Comparison of ENCODE assay signal across 8 cellular contexts in genomic region chr3:49020335-49021212, GRCh38. TPM values are rescaled to one million over a fixed set of nuclear protein-coding genes. Genes with fewer than 3 reads are reported as not detected.
A peak's percentile ranks its signal among the peaks of the same experiment; 100 is the strongest.
DNase-seq lines count a peak whose midpoint lies in the region; ATAC-seq, FAIRE-seq and TF ChIP-seq lines count a peak whose summit lies in the region.

No MANE protein-coding gene starts in this region.

- CTCF ChIA-PET in K562 (lab: Yijun Ruan, JAX; ENCODE audit: low intra/inter-chr PET ratio): no interaction called here

- no peak for TF ChIP-seq CTCF in K562 (IDR thresholded peaks at IDR 0.05 in 2 of 3, conservative IDR thresholded peaks at IDR 0.05 in 1 of 3; ENCODE audit: insufficient read depth in 2 of 3, low read depth in 1 of 3, low read length in 3 of 3)

- no peak for TF ChIP-seq EP300 in K562 (IDR thresholded peaks at IDR 0.05; ENCODE audit: low read length)

- TF ChIP-seq POLR2A in K562 (conservative IDR thresholded peaks at IDR 0.05): no peak; the same call in 1 of the 2 replicates

- TF ChIP-seq RAD21 in K562 (CRISPR knock-in tag; conservative IDR thresholded peaks at IDR 0.05 in 1 of 2, IDR thresholded peaks at IDR 0.05 in 1 of 2): no peak

- BruUV-seq in K562 (replicated peaks; lab: Mats Ljungman, UMichigan): TSS peak; percentile 82

- peaks cover 75% of the 10 kb centered on the region for H3K79me2 ChIP-seq in K562 (ENCODE audit: control insufficient read depth, insufficient read depth, low read length)

- peak; percentile 1 for ATAC-seq in GM21526 (IDR thresholded peaks at IDR 0.05; ENCODE audit: low FRiP score, unreplicated experiment)
- peak; percentile 11 for ATAC-seq in K562
- ATAC-seq in stimulated activated memory B cell treated with anti-CD40 and anti-IgM and Interleukin-4, amounts not matched to agents 10 μg/mL and 1 μg/mL and 100 μg/mL, for 72 hours: peak; percentile 1
- ATAC-seq in GM18868 (IDR thresholded peaks at IDR 0.05; ENCODE audit: unreplicated experiment): no peak
- ATAC-seq in HG03139 (IDR thresholded peaks at IDR 0.05; ENCODE audit: unreplicated experiment): no peak

- peaks cover 14% of the 10 kb centered on the region for H4K20me1 ChIP-seq in K562 (replicated peaks; ENCODE audit: control insufficient read depth, insufficient read depth, low read length)

- H3K9ac ChIP-seq in K562 (ENCODE audit: insufficient read depth in 1 of 2, low read depth in 2 of 2, low read length in 2 of 2): peak overlapping the region; percentile 98 to 99

- H3K4me2 ChIP-seq in K562 (ENCODE audit: insufficient read depth, low read length): peak overlapping the region; percentile 92

- no peaks in the 10 kb centered on the region for H3K9me3 Mint-ChIP-seq in stimulated activated memory B cell treated with anti-CD40 and anti-IgM and Interleukin-4, amounts not matched to agents 10 μg/mL and 1 μg/mL and 100 μg/mL, for 72 hours

- peaks cover 66% of the 10 kb centered on the region for H3K4me1 Mint-ChIP-seq in stimulated activated memory B cell treated with anti-CD40 and anti-IgM and Interleukin-4, amounts not matched to agents 10 μg/mL and 1 μg/mL and 100 μg/mL, for 72 hours

- no peaks in the 10 kb centered on the region for H3K27me3 Mint-ChIP-seq in stimulated activated memory B cell treated with anti-CD40 and anti-IgM and Interleukin-4, amounts not matched to agents 10 μg/mL and 1 μg/mL and 100 μg/mL, for 72 hours

- peak overlapping the region; percentile 96 for H3K27ac Mint-ChIP-seq in stimulated activated memory B cell treated with anti-CD40 and anti-IgM and Interleukin-4, amounts not matched to agents 10 μg/mL and 1 μg/mL and 100 μg/mL, for 72 hours

- peaks cover 38% of the 10 kb centered on the region for H3K36me3 Mint-ChIP-seq in stimulated activated memory B cell treated with anti-CD40 and anti-IgM and Interleukin-4, amounts not matched to agents 10 μg/mL and 1 μg/mL and 100 μg/mL, for 72 hours

- H3K4me3 ChIP-seq in K562: peak overlapping the region; percentile 74

- WGBS in K562 (ENCODE audit: insufficient coverage, low coverage, missing lambda C conversion rate): 0% methylated on average over 38 of the region's 51 CpGs

- no peaks in the 10 kb centered on the region for H3K9me3 ChIP-seq in K562 (replicated peaks; ENCODE audit: control insufficient read depth, insufficient read depth, low read depth, low read length)

- peaks cover 8% of the 10 kb centered on the region for H3K9me1 ChIP-seq in K562 (ENCODE audit: control insufficient read depth, insufficient read depth, low read length)

- no peak overlapping the region; the same call in 1 of the 2 replicates for H2AFZ ChIP-seq in K562 (ENCODE audit: low read depth, low read length)

- peak overlapping the region; percentile 99 for H3K27ac ChIP-seq in K562 (ENCODE audit: extremely low read depth, low read depth, low read length)

- FAIRE-seq in K562 (lab: Jason Lieb, UNC): peak; percentile 83

- H3K27me3 ChIP-seq in K562 (ENCODE audit: control insufficient read depth in 2 of 2, insufficient read depth in 2 of 2, low read length in 2 of 2): no peaks in the 10 kb centered on the region

- DNase-seq in GF-D8 (lab: John Stamatoyannopoulos, UW): peak; percentile 51
- peak; percentile 25 to 54 for DNase-seq in NOMO-1 (lab: John Stamatoyannopoulos, UW; ENCODE audit: unreplicated experiment in 2 of 2)
- peak; percentile 38 to 56 (median 46) for DNase-seq in K562 (ENCODE audit: extremely low read depth in 1 of 4, low spot score in 3 of 4)
- peak; percentile 67 for DNase-seq in islet precursor cell

- peaks cover 42% of the 10 kb centered on the region; the same call in 2 of the 3 replicates for H3K36me3 ChIP-seq in K562 (ENCODE audit: control insufficient read depth, insufficient read depth, low read length)

- POLR2A ChIA-PET in K562 (lab: Yijun Ruan, JAX): interaction anchor here (0.5 to 8.4 kb wide), 10 partner anchors 8 to 451 kb away, joined by 3 to 104 read pairs (median 7); partner anchors contain the start of genes ARIH2, IMPDH2, QRICH1 and WDR6

- H3K4me1 ChIP-seq in K562 (replicated peaks in 1 of 2; ENCODE audit: control insufficient read depth in 2 of 2, insufficient read depth in 2 of 2, low read length in 2 of 2): peaks cover 8 to 64% of the 10 kb centered on the region in 2 experiments; a peak in 4 of 5 replicates

- H3K4me3 Mint-ChIP-seq in stimulated activated memory B cell treated with anti-CD40 and anti-IgM and Interleukin-4, amounts not matched to agents 10 μg/mL and 1 μg/mL and 100 μg/mL, for 72 hours: peak overlapping the region; percentile 88

- intact Hi-C loops in K562 (cut with micrococcal nuclease): loop anchor here (10.0 kb wide), 1 partner anchor 144 kb away; the partner anchor contains the start of gene CCDC71

- in situ Hi-C loops in K562 (cut with MboI): no loop called here

RNA-seq across cellular contexts. Expression of gene NDUFAF3, which starts 1.3 kb away (rescaled TPM):
- total RNA-seq in K562 (2011; cell fraction: chromatin; rRNA removed; ENCODE audit: low replicate concordance): 14.7 and 50.3 TPM in 2 replicates
- 65.5 and 74.9 TPM in 2 replicates for total RNA-seq in K562 (2011; cell fraction: nucleolus; rRNA removed)
- total RNA-seq in K562 (2011; cell fraction: nucleoplasm; rRNA removed): 27.9 and 29.3 TPM in 2 replicates
- 127 and 133 TPM in 2 replicates for total RNA-seq in K562 (2014; rRNA removed)
- 17.9 and 22.4 TPM in 2 replicates for total RNA-seq in K562 (2014; rRNA removed; fragmentation: Illumina TruSeq; extraction: Trizol)
- 26.5 and 27.7 TPM in 2 replicates for total RNA-seq in K562 (2015; rRNA removed; fragmentation: Illumina TruSeq; extraction: Trizol)
- 73.3 and 77.2 TPM in 2 replicates for total RNA-seq in K562 (2021)
- polyA plus RNA-seq in K562 (2011; rRNA removed): 22.5 and 25.1 TPM in 2 replicates
- 36.7 and 88.5 TPM in 2 replicates for polyA plus RNA-seq in K562 (2011; cell fraction: cytosol; rRNA removed)
- 21.1 and 28.5 TPM in 2 replicates for polyA plus RNA-seq in K562 (2011; cell fraction: nucleus; rRNA removed)
- polyA plus RNA-seq in K562 (2012): 62.2 and 78.2 TPM in 2 replicates
- polyA plus RNA-seq in K562 (2014; fragmentation: Illumina TruSeq; extraction: Trizol): 39.8 and 49.8 TPM in 2 replicates
- 10 to 100 TPM; 17.0 to 36.3 TPM for polyA plus RNA-seq in K562 (2014; fragmentation: Nextera tagmentation; extraction: Ambion mirVana)
- polyA plus RNA-seq in K562 (2014; rRNA removed): 64.6 and 75.9 TPM in 2 replicates
- polyA minus RNA-seq in K562 (2011; rRNA and poly(A)+ RNA removed): 9.4 and 16.0 TPM in 2 replicates
- 24.0 and 27.2 TPM in 2 replicates for polyA minus RNA-seq in K562 (2011; cell fraction: cytosol; rRNA and poly(A)+ RNA removed)
- 42.8 and 44.3 TPM in 2 replicates for polyA minus RNA-seq in K562 (2011; cell fraction: nucleus; rRNA and poly(A)+ RNA removed)

RNA-seq across cellular contexts. Expression of gene DALRD3, which starts 2.2 kb away (rescaled TPM):
- 35.7 and 101 TPM in 2 replicates for total RNA-seq in K562 (2011; cell fraction: chromatin; rRNA removed; ENCODE audit: low replicate concordance)
- 84.0 and 85.6 TPM in 2 replicates for total RNA-seq in K562 (2011; cell fraction: nucleolus; rRNA removed)
- total RNA-seq in K562 (2011; cell fraction: nucleoplasm; rRNA removed): 43.0 and 44.7 TPM in 2 replicates
- total RNA-seq in K562 (2014; rRNA removed) (15.7 and 18.0 TPM in 2 replicates), K562 (2014; rRNA removed; fragmentation: Illumina TruSeq; extraction: Trizol) (8.4 and 11.6 TPM in 2 replicates), K562 (2015; rRNA removed; fragmentation: Illumina TruSeq; extraction: Trizol) (10.6 and 11.9 TPM in 2 replicates), K562 (2021) (15.7 and 16.0 TPM in 2 replicates)
- polyA plus RNA-seq in K562 (2011; rRNA removed) (30.5 and 31.3 TPM in 2 replicates), K562 (2014; fragmentation: Illumina TruSeq; extraction: Trizol) (14.4 and 15.9 TPM in 2 replicates), K562 (2014; fragmentation: Nextera tagmentation; extraction: Ambion mirVana) (1 to 10 TPM; 6.6 to 7.2 TPM), K562 (2014; rRNA removed) (18.3 and 20.5 TPM in 2 replicates)
- polyA plus RNA-seq in K562 (2011; cell fraction: cytosol; rRNA removed): 45.1 and 53.1 TPM in 2 replicates
- polyA plus RNA-seq in K562 (2011; cell fraction: nucleus; rRNA removed): 167 and 168 TPM in 2 replicates
- 18.1 and 28.0 TPM in 2 replicates for polyA plus RNA-seq in K562 (2012)
- polyA minus RNA-seq in K562 (2011; rRNA and poly(A)+ RNA removed): 15.7 and 24.6 TPM in 2 replicates
- 14.8 and 15.2 TPM in 2 replicates for polyA minus RNA-seq in K562 (2011; cell fraction: cytosol; rRNA and poly(A)+ RNA removed)
- polyA minus RNA-seq in K562 (2011; cell fraction: nucleus; rRNA and poly(A)+ RNA removed): 30.7 and 32.9 TPM in 2 replicates

RNA-seq across cellular contexts. Expression of gene IMPDH2, which starts 8.6 kb away (rescaled TPM):
- 224 and 455 TPM in 2 replicates for total RNA-seq in K562 (2011; cell fraction: chromatin; rRNA removed; ENCODE audit: low replicate concordance)
- total RNA-seq in K562 (2011; cell fraction: nucleolus; rRNA removed): 251 and 255 TPM in 2 replicates
- 226 and 247 TPM in 2 replicates for total RNA-seq in K562 (2011; cell fraction: nucleoplasm; rRNA removed)
- total RNA-seq in K562 (2014; rRNA removed) (376 and 506 TPM in 2 replicates), K562 (2014; rRNA removed; fragmentation: Illumina TruSeq; extraction: Trizol) (296 and 320 TPM in 2 replicates), K562 (2015; rRNA removed; fragmentation: Illumina TruSeq; extraction: Trizol) (359 and 366 TPM in 2 replicates), K562 (2021) (315 and 318 TPM in 2 replicates)
- polyA plus RNA-seq in K562 (2011; rRNA removed) (332 and 336 TPM in 2 replicates), K562 (2014; fragmentation: Illumina TruSeq; extraction: Trizol) (362 and 391 TPM in 2 replicates), K562 (2014; fragmentation: Nextera tagmentation; extraction: Ambion mirVana) (100 to 1,000 TPM; 426 to 507 TPM), K562 (2014; rRNA removed) (352 and 442 TPM in 2 replicates)
- 304 and 356 TPM in 2 replicates for polyA plus RNA-seq in K562 (2011; cell fraction: cytosol; rRNA removed)
- 437 and 515 TPM in 2 replicates for polyA plus RNA-seq in K562 (2011; cell fraction: nucleus; rRNA removed)
- 268 and 344 TPM in 2 replicates for polyA plus RNA-seq in K562 (2012)
- 413 and 500 TPM in 2 replicates for polyA minus RNA-seq in K562 (2011; rRNA and poly(A)+ RNA removed)
- polyA minus RNA-seq in K562 (2011; cell fraction: cytosol; rRNA and poly(A)+ RNA removed): 300 and 330 TPM in 2 replicates
- polyA minus RNA-seq in K562 (2011; cell fraction: nucleus; rRNA and poly(A)+ RNA removed): 122 and 164 TPM in 2 replicates

RNA-seq across cellular contexts. Expression of gene WDR6, which starts 13.4 kb away (rescaled TPM):
- 147 and 376 TPM in 2 replicates for total RNA-seq in K562 (2011; cell fraction: chromatin; rRNA removed; ENCODE audit: low replicate concordance)
- total RNA-seq in K562 (2011; cell fraction: nucleolus; rRNA removed): 205 and 207 TPM in 2 replicates
- total RNA-seq in K562 (2011; cell fraction: nucleoplasm; rRNA removed): 128 and 141 TPM in 2 replicates
- total RNA-seq in K562 (2014; rRNA removed): 33.7 and 43.1 TPM in 2 replicates
- 29.7 and 40.0 TPM in 2 replicates for total RNA-seq in K562 (2014; rRNA removed; fragmentation: Illumina TruSeq; extraction: Trizol)
- total RNA-seq in K562 (2015; rRNA removed; fragmentation: Illumina TruSeq; extraction: Trizol): 44.7 and 46.7 TPM in 2 replicates
- total RNA-seq in K562 (2021): 90.4 and 90.6 TPM in 2 replicates
- 47.6 and 69.8 TPM in 2 replicates for polyA plus RNA-seq in K562 (2011; rRNA removed)
- polyA plus RNA-seq in K562 (2011; cell fraction: cytosol; rRNA removed): 64.5 and 91.8 TPM in 2 replicates
- polyA plus RNA-seq in K562 (2011; cell fraction: nucleus; rRNA removed): 426 and 555 TPM in 2 replicates
- polyA plus RNA-seq in K562 (2012): 82.6 and 84.1 TPM in 2 replicates
- 73.7 and 77.8 TPM in 2 replicates for polyA plus RNA-seq in K562 (2014; fragmentation: Illumina TruSeq; extraction: Trizol)
- 10 to 100 TPM in 1 of 2 experiments, 1 to 10 TPM in 1; 8.9 to 14.2 TPM for polyA plus RNA-seq in K562 (2014; fragmentation: Nextera tagmentation; extraction: Ambion mirVana)
- 60.4 and 66.9 TPM in 2 replicates for polyA plus RNA-seq in K562 (2014; rRNA removed)
- 46.0 and 52.0 TPM in 2 replicates for polyA minus RNA-seq in K562 (2011; rRNA and poly(A)+ RNA removed)
- 33.9 and 49.7 TPM in 2 replicates for polyA minus RNA-seq in K562 (2011; cell fraction: cytosol; rRNA and poly(A)+ RNA removed)
- 35.3 and 35.7 TPM in 2 replicates for polyA minus RNA-seq in K562 (2011; cell fraction: nucleus; rRNA and poly(A)+ RNA removed)

RNA-seq across cellular contexts. Expression of gene P4HTM, which starts 30.5 kb away (rescaled TPM):
- 3.4 and 7.6 TPM in 2 replicates for total RNA-seq in K562 (2011; cell fraction: chromatin; rRNA removed; ENCODE audit: low replicate concordance)
- total RNA-seq in K562 (2011; cell fraction: nucleolus; rRNA removed): 4.1 and 6.7 TPM in 2 replicates
- total RNA-seq in K562 (2011; cell fraction: nucleoplasm; rRNA removed): 3.4 and 3.7 TPM in 2 replicates
- 0.23 and 0.33 TPM in 2 replicates for total RNA-seq in K562 (2014; rRNA removed)
- 0.25 and 0.32 TPM in 2 replicates for total RNA-seq in K562 (2014; rRNA removed; fragmentation: Illumina TruSeq; extraction: Trizol)
- total RNA-seq in K562 (2015; rRNA removed; fragmentation: Illumina TruSeq; extraction: Trizol): 0.14 TPM in 1 of 2 replicates, not detected in the other
- 0.27 and 0.66 TPM in 2 replicates for total RNA-seq in K562 (2021)
- 0.30 and 0.47 TPM in 2 replicates for polyA plus RNA-seq in K562 (2011; rRNA removed)
- 0.34 and 0.42 TPM in 2 replicates for polyA plus RNA-seq in K562 (2011; cell fraction: cytosol; rRNA removed)
- 1.3 and 3.4 TPM in 2 replicates for polyA plus RNA-seq in K562 (2011; cell fraction: nucleus; rRNA removed)
- polyA plus RNA-seq in K562 (2012): 0.18 and 0.48 TPM in 2 replicates
- polyA plus RNA-seq in K562 (2014; fragmentation: Illumina TruSeq; extraction: Trizol): 0.09 and 0.29 TPM in 2 replicates
- polyA plus RNA-seq in K562 (2014; fragmentation: Nextera tagmentation; extraction: Ambion mirVana): not detected
- 0.22 and 0.29 TPM in 2 replicates for polyA plus RNA-seq in K562 (2014; rRNA removed)
- 0.63 and 0.77 TPM in 2 replicates for polyA minus RNA-seq in K562 (2011; rRNA and poly(A)+ RNA removed)
- 0.67 and 1.5 TPM in 2 replicates for polyA minus RNA-seq in K562 (2011; cell fraction: cytosol; rRNA and poly(A)+ RNA removed)
- 1.00 and 1.9 TPM in 2 replicates for polyA minus RNA-seq in K562 (2011; cell fraction: nucleus; rRNA and poly(A)+ RNA removed)

Comparison
In these comparisons a context has a peak if more than half of its experiments do, and no peak if none do; other contexts are left out.
1. ATAC-seq: peak in GM21526 (single experiment), K562 (single experiment) and stimulated activated memory B cell treated with anti-CD40 and anti-IgM and Interleukin-4, amounts not matched to agents 10 μg/mL and 1 μg/mL and 100 μg/mL, for 72 hours (single experiment); none in GM18868 (single experiment) and HG03139 (single experiment).
2. Peak in every context shown above with its lines, with median percentiles within 50 percentile points of each other: DNase-seq.